ENCODE assay signal across 20 cellular contexts in genomic region chr6:33547499-33547898, GRCh38. TPM values are rescaled to one million over a fixed set of nuclear protein-coding genes. Genes with fewer than 3 reads are reported as not detected.
A peak's percentile ranks its signal among the peaks of the same experiment; 100 is the strongest.
DNase-seq lines count a peak whose midpoint lies in the region; ATAC-seq and TF ChIP-seq lines count a peak whose summit lies in the region.
"Had no signal": no experiment of that assay in that cellular context is flagged by ENCODE, and none has a peak within 500 bp of the region (broad histone marks: within the 10 kb centered on the region; RNA-seq: fewer than 3 reads in every experiment).

No MANE protein-coding gene starts in this region.

- TF ChIP-seq CTCF in HEK293 (tag by site-specific recombination; IDR thresholded peaks at IDR 0.05) (no peak), progenitor cell of endocrine pancreas (IDR thresholded peaks at IDR 0.05; ENCODE audit: unreplicated experiment) (no peak), transverse colon (IDR thresholded peaks at IDR 0.05) (no peak)

- CTCF ChIA-PET in HEK293 (lab: Yijun Ruan, JAX) = interaction anchor here (0.7 kb wide), 2 partner anchors 9 to 14 kb away, joined by 3 to 4 read pairs; no protein-coding TSS in a partner anchor

- intact Hi-C loops in transverse colon (cut with DNase I; ENCODE audit: low total_unique reads) = no loop called here

- H3K9me3 Mint-ChIP-seq in activated naive CD8-positive, alpha-beta T cell treated with anti-CD3 and anti-CD28 coated beads, Interleukin-2, amount 10 ng/mL, durations not matched to agents 7 days and 5 days = no peaks in the 10 kb centered on the region
- no peaks in the 10 kb centered on the region for H3K9me3 Mint-ChIP-seq in activated naive CD8-positive, alpha-beta T cell treated with anti-CD3 and anti-CD28 coated beads for 36 hours
- H3K9me3 Mint-ChIP-seq in progenitor cell of endocrine pancreas (ENCODE audit: low read depth) = no peaks in the 10 kb centered on the region
- H3K9me3 Mint-ChIP-seq: activated naive CD8-positive, alpha-beta T cell treated with anti-CD3 and anti-CD28 coated beads, Interleukin-2, amount 50 U/mL, for 24 hours; stimulated activated naive CD8-positive, alpha-beta T cell treated with anti-CD3 and anti-CD28 coated beads, Interleukin-15, Interleukin-2, amounts not matched to agents 100 ng/mL and 50 ng/mL, for 24 hours had no signal

- in situ Hi-C loops in transverse colon (cut with MboI; ENCODE audit: low pct_ligation_motif_present in 1 of 4, low pct_unique_long_range_greater_than_20kb in 1 of 4, low sequenced_read_pairs in 3 of 4) = no loop called here

- 37 to 80% methylated on average over 1 to 2 of the region's 2 CpGs for whole genome bisulfite sequencing in transverse colon (ENCODE audit: low coverage in 1 of 2), 2 donors

- peak overlapping the region; percentile 79 for H3K27ac Mint-ChIP-seq in activated naive CD8-positive, alpha-beta T cell treated with anti-CD3 and anti-CD28 coated beads, Interleukin-2, amount 10 ng/mL, durations not matched to agents 7 days and 5 days
- H3K27ac Mint-ChIP-seq in activated naive CD8-positive, alpha-beta T cell treated with anti-CD3 and anti-CD28 coated beads for 36 hours = no peak overlapping the region
- peak overlapping the region; percentile 74 for H3K27ac Mint-ChIP-seq in progenitor cell of endocrine pancreas
- H3K27ac Mint-ChIP-seq: stimulated activated naive CD8-positive, alpha-beta T cell treated with anti-CD3 and anti-CD28 coated beads, Interleukin-15, Interleukin-2, amounts not matched to agents 100 ng/mL and 50 ng/mL, for 24 hours had no signal

- H3K9me3 ChIP-seq in HEK293 (ENCODE audit: control insufficient read depth, insufficient read depth, low read depth, low read length) (no peaks in the 10 kb centered on the region), transverse colon (no peaks in the 10 kb centered on the region)
- H3K9me3 ChIP-seq: left lung, sigmoid colon, upper lobe of right lung had no signal

- peak overlapping the region; percentile 34 for H3K4me3 Mint-ChIP-seq in activated naive CD8-positive, alpha-beta T cell treated with anti-CD3 and anti-CD28 coated beads, Interleukin-2, amount 10 ng/mL, durations not matched to agents 7 days and 5 days
- no peak overlapping the region for H3K4me3 Mint-ChIP-seq in activated naive CD8-positive, alpha-beta T cell treated with anti-CD3 and anti-CD28 coated beads for 36 hours
- no peak overlapping the region for H3K4me3 Mint-ChIP-seq in progenitor cell of endocrine pancreas (ENCODE audit: low read depth)
- H3K4me3 Mint-ChIP-seq: activated CD4-positive, alpha-beta T cell treated with anti-CD3 and anti-CD28 coated beads for 36 hours; activated naive CD8-positive, alpha-beta T cell treated with anti-CD3 and anti-CD28 coated beads, Interleukin-2, amount 50 U/mL, for 24 hours had no signal

- H3K36me3 ChIP-seq in HEK293 (ENCODE audit: control insufficient read depth in 2 of 2, insufficient read depth in 1 of 2, low read length in 2 of 2) = no peaks in the 10 kb centered on the region
- H3K36me3 ChIP-seq in transverse colon = no peaks in the 10 kb centered on the region
- H3K36me3 ChIP-seq: left lung, sigmoid colon, upper lobe of right lung had no signal

- H3K27me3 ChIP-seq in transverse colon = no peaks in the 10 kb centered on the region
- H3K27me3 ChIP-seq: left lung, sigmoid colon, upper lobe of right lung had no signal

- H3K27ac ChIP-seq in HEK293 (ENCODE audit: extremely low read depth, low read depth, low read length) (no peak overlapping the region), transverse colon (no peak overlapping the region)
- H3K27ac ChIP-seq: left lung, sigmoid colon, upper lobe of right lung had no signal

- POLR2A ChIA-PET in activated naive CD8-positive, alpha-beta T cell treated with anti-CD3 and anti-CD28 coated beads, Interleukin-2, amount 10 ng/mL, durations not matched to agents 7 days and 5 days (lab: Charles Lee) = interaction anchor here (1.3 to 2.8 kb wide), 5 partner anchors 11 to 32 kb away, joined by 3 to 29 read pairs (median 10); no protein-coding TSS in a partner anchor
- POLR2A ChIA-PET in HEK293 (lab: Yijun Ruan, JAX) = no interaction called here

- peaks cover 21% of the 10 kb centered on the region for H3K4me1 Mint-ChIP-seq in activated naive CD8-positive, alpha-beta T cell treated with anti-CD3 and anti-CD28 coated beads, Interleukin-2, amount 10 ng/mL, durations not matched to agents 7 days and 5 days
- peaks cover 20% of the 10 kb centered on the region for H3K4me1 Mint-ChIP-seq in activated naive CD8-positive, alpha-beta T cell treated with anti-CD3 and anti-CD28 coated beads for 36 hours
- H3K4me1 Mint-ChIP-seq in progenitor cell of endocrine pancreas (ENCODE audit: low read depth) = peaks cover 17% of the 10 kb centered on the region

- H3K4me3 ChIP-seq in HEK293 (ENCODE audit: low read depth, low read length) = no peak overlapping the region
- no peak overlapping the region for H3K4me3 ChIP-seq in transverse colon
- H3K4me3 ChIP-seq: left lung, sigmoid colon, upper lobe of right lung had no signal

- no peak for ATAC-seq in activated naive CD8-positive, alpha-beta T cell treated with anti-CD3 and anti-CD28 coated beads, Interleukin-2, amount 10 ng/mL, durations not matched to agents 7 days and 5 days (ENCODE audit: low read depth)
- ATAC-seq: left lung, upper lobe of right lung had no signal

- H3K4me1 ChIP-seq in HEK293 (ENCODE audit: control insufficient read depth, insufficient read depth, low read length) = no peaks in the 10 kb centered on the region; the same call in 1 of the 2 replicates
- H3K4me1 ChIP-seq in transverse colon = no peaks in the 10 kb centered on the region
- H3K4me1 ChIP-seq: left lung, sigmoid colon, upper lobe of right lung had no signal

- no peak for DNase-seq in activated naive CD8-positive, alpha-beta T cell treated with anti-CD3 and anti-CD28 coated beads, Interleukin-2, amount 10 ng/mL, durations not matched to agents 7 days and 5 days
- DNase-seq in activated naive CD8-positive, alpha-beta T cell treated with anti-CD3 and anti-CD28 coated beads for 36 hours = no peak
- DNase-seq in cerebellar cortex (ENCODE audit: low spot score) (peak; percentile 92), progenitor cell of endocrine pancreas (ENCODE audit: low spot score, unreplicated experiment) (no peak), transverse colon (no peak), NCI-H748 (lab: John Stamatoyannopoulos, UW; ENCODE audit: unreplicated experiment) (no peak)
- DNase-seq: activated naive CD8-positive, alpha-beta T cell treated with anti-CD3 and anti-CD28 coated beads, Interleukin-2, amount 50 U/mL, for 24 hours; dermis blood vessel endothelial cell; GDM1; Kasumi-1; left lung; NCI-H1092 treated with DMSO at 0.1 percent for 48 hours; NCI-H524; SHP77; sigmoid colon; T1000; upper lobe of right lung had no signal

- no peak for TF ChIP-seq EP300 in transverse colon (IDR thresholded peaks at IDR 0.05; ENCODE audit: low read depth)

- no peaks in the 10 kb centered on the region for H3K36me3 Mint-ChIP-seq in activated naive CD8-positive, alpha-beta T cell treated with anti-CD3 and anti-CD28 coated beads, Interleukin-2, amount 10 ng/mL, durations not matched to agents 7 days and 5 days
- H3K36me3 Mint-ChIP-seq in activated naive CD8-positive, alpha-beta T cell treated with anti-CD3 and anti-CD28 coated beads for 36 hours = no peaks in the 10 kb centered on the region
- no peaks in the 10 kb centered on the region for H3K36me3 Mint-ChIP-seq in progenitor cell of endocrine pancreas (ENCODE audit: insufficient read depth)

- no peak for TF ChIP-seq POLR2A in transverse colon (IDR thresholded peaks at IDR 0.05)

- no peaks in the 10 kb centered on the region for H3K27me3 Mint-ChIP-seq in activated naive CD8-positive, alpha-beta T cell treated with anti-CD3 and anti-CD28 coated beads, Interleukin-2, amount 10 ng/mL, durations not matched to agents 7 days and 5 days
- H3K27me3 Mint-ChIP-seq in activated naive CD8-positive, alpha-beta T cell treated with anti-CD3 and anti-CD28 coated beads for 36 hours = no peaks in the 10 kb centered on the region
- H3K27me3 Mint-ChIP-seq in progenitor cell of endocrine pancreas = peaks cover 18% of the 10 kb centered on the region
- H3K27me3 Mint-ChIP-seq: activated CD4-positive, alpha-beta T cell treated with anti-CD3 and anti-CD28 coated beads for 36 hours; activated naive CD8-positive, alpha-beta T cell treated with anti-CD3 and anti-CD28 coated beads, Interleukin-2, amount 50 U/mL, for 24 hours; stimulated activated naive CD8-positive, alpha-beta T cell treated with anti-CD3 and anti-CD28 coated beads, Interleukin-15, Interleukin-2, amounts not matched to agents 100 ng/mL and 50 ng/mL, for 24 hours had no signal

TF ChIP-seq in HEK293, 187 proteins besides CTCF, POLR2A, EP300 and RAD21:
- TF ChIP-seq MEIS1 (CRISPR knock-in tag; IDR thresholded peaks at IDR 0.05; ENCODE audit: borderline replicate concordance) (no peak), KLF17 (tag by site-specific recombination; IDR thresholded peaks at IDR 0.05) (no peak), SETDB1 (IDR thresholded peaks at IDR 0.05; ENCODE audit: insufficient read length, low read length) (no peak), ZNF529 (tag by site-specific recombination; IDR thresholded peaks at IDR 0.05; ENCODE audit: insufficient replicate concordance) (no peak), ZBTB17 (tag by site-specific recombination; IDR thresholded peaks at IDR 0.05) (peak; percentile 21; the same call in 1 of the 2 replicates), ZNF792 (tag by site-specific recombination; IDR thresholded peaks at IDR 0.05) (no peak), ZNF791 (tag by site-specific recombination; IDR thresholded peaks at IDR 0.05) (no peak), ZNF530 (tag by site-specific recombination; IDR thresholded peaks at IDR 0.05; ENCODE audit: low read depth) (no peak), ZNF302 (tag by site-specific recombination; IDR thresholded peaks at IDR 0.05; ENCODE audit: low read depth) (no peak)
TF ChIP-seq in HEK293: peak in this region for 1.

RNA-seq across cellular contexts. Expression of gene BAK1, which starts 32.6 kb away (rescaled TPM):
- 10 to 100 TPM; 48.0 to 48.1 TPM for total RNA-seq in activated naive CD8-positive, alpha-beta T cell treated with anti-CD3 and anti-CD28 coated beads, Interleukin-2, amount 10 ng/mL, durations not matched to agents 7 days and 5 days
- 10 to 100 TPM; 32.0 to 34.3 TPM for total RNA-seq in activated naive CD8-positive, alpha-beta T cell treated with anti-CD3 and anti-CD28 coated beads for 36 hours
- total RNA-seq in progenitor cell of endocrine pancreas = 21.0 and 22.4 TPM in 2 replicates
- 100 to 1,000 TPM in 1 of 4 donors, 10 to 100 TPM in 3; 52.2 to 134 (median 59.5) TPM for total RNA-seq in transverse colon
